ENCODE assay signal across 30 cellular contexts in genomic region chr11:130562549-130562948, GRCh38.
"Had no signal": no experiment of that assay in that cellular context is flagged by ENCODE, and none has a peak within 500 bp of the region (broad histone marks: within the 10 kb centered on the region; RNA-seq: fewer than 3 reads in every experiment).

No MANE protein-coding gene starts in this region.

- ATAC-seq: activated CD8-positive, alpha-beta T cell treated with anti-CD3 and anti-CD28 coated beads for 36 hours; activated T-cell treated with anti-CD3 and anti-CD28 coated beads, Interleukin-2, amount 50 U/mL, for 72 hours; activated T-helper 17 cell treated with anti-CD3 and anti-CD28 coated beads, Interleukin-2, amount 50 U/mL, for 72 hours had no signal

- H3K9ac ChIP-seq: KMS-11 had no signal

- H3K4me3 ChIP-seq: Peyer's patch had no signal

- H3K4me1 Mint-ChIP-seq: activated CD4-positive, alpha-beta T cell treated with anti-CD3 and anti-CD28 coated beads, Interleukin-2, amount 10 ng/mL, durations not matched to agents 24 days and 14 days; activated naive CD8-positive, alpha-beta T cell treated with anti-CD3 and anti-CD28 coated beads for 36 hours; activated T-helper 17 cell treated with anti-CD3 and anti-CD28 coated beads, Interleukin-2, amount 50 U/mL, for 72 hours had no signal

- H3K27ac ChIP-seq: KMS-11, Peyer's patch had no signal

- H3K4me1 ChIP-seq: Peyer's patch had no signal

- H3K36me3 ChIP-seq: brain microvascular endothelial cell, Peyer's patch had no signal

- H3K4me3 Mint-ChIP-seq: activated CD4-positive, alpha-beta T cell treated with anti-CD3 and anti-CD28 coated beads, Interleukin-2, amount 10 ng/mL, durations not matched to agents 24 days and 14 days; activated CD8-positive, alpha-beta T cell treated with anti-CD3 and anti-CD28 coated beads for 36 hours; activated naive CD8-positive, alpha-beta T cell treated with anti-CD3 and anti-CD28 coated beads for 36 hours; activated T-cell treated with anti-CD3 and anti-CD28 coated beads, Interleukin-2, amount 50 U/mL, for 72 hours; activated T-helper 17 cell treated with anti-CD3 and anti-CD28 coated beads, Interleukin-2, amount 50 U/mL, for 72 hours; T-helper 1 cell treated with Interleukin-12 subunit alpha and Interleukin-12 subunit beta and Interleukin-4 antibody, amounts not matched to agents 30 μg/mL and 1 μg/mL, for 36 hours; T-helper 2 cell treated with Interferon-gamma antibody and Interleukin-4, amounts not matched to agents 5 μg/mL and 100 μg/mL, for 36 hours had no signal

- H3K9me3 ChIP-seq: Peyer's patch had no signal

- H3K9me3 Mint-ChIP-seq: activated CD4-positive, alpha-beta T cell treated with anti-CD3 and anti-CD28 coated beads, Interleukin-2, amount 10 ng/mL, durations not matched to agents 24 days and 14 days; activated CD8-positive, alpha-beta T cell treated with anti-CD3 and anti-CD28 coated beads for 36 hours; activated T-helper 17 cell treated with anti-CD3 and anti-CD28 coated beads, Interleukin-2, amount 50 U/mL, for 72 hours; T-helper 2 cell treated with Interferon-gamma antibody and Interleukin-4, amounts not matched to agents 5 μg/mL and 100 μg/mL, for 36 hours had no signal

- DNase-seq: activated CD4-positive, alpha-beta T cell treated with anti-CD3 and anti-CD28 coated beads, Interleukin-2, amount 10 ng/mL, durations not matched to agents 24 days and 14 days; activated CD4-positive, alpha-beta T cell treated with anti-CD3 and anti-CD28 coated beads, Interleukin-2, amount 50 U/mL, for 4 hours; activated CD8-positive, alpha-beta T cell treated with anti-CD3 and anti-CD28 coated beads for 36 hours; activated effector memory CD4-positive, alpha-beta T cell treated with anti-CD3 and anti-CD28 coated beads, Interleukin-2, amount 50 U/mL, for 16 hours; activated naive CD4-positive, alpha-beta T cell; activated naive CD4-positive, alpha-beta T cell treated with anti-CD3 and anti-CD28 coated beads, Interleukin-2, amount 50 U/mL, for 16 hours; activated naive CD8-positive, alpha-beta T cell treated with anti-CD3 and anti-CD28 coated beads for 36 hours; activated T-cell treated with anti-CD3 and anti-CD28 coated beads, Interleukin-2, amount 50 U/mL, for 1 hour; activated T-cell treated with anti-CD3 and anti-CD28 coated beads, Interleukin-2, amount 50 U/mL, for 72 hours; amniotic stem cell; aorta; brain microvascular endothelial cell; central memory CD4-positive, alpha-beta T cell; MM.1S; MV-4-11; NCI-H1092; NCI-H146; NCI-H187; NCI-H2029 treated with DMSO at 0.1 percent for 48 hours; NCI-H2107; NCI-H2171; NCI-H510A; NCI-H526; NCI-H748 treated with DMSO at 0.1 percent for 48 hours; Peyer's patch; Right ventricle myocardium superior had no signal

- H3K4me2 ChIP-seq: KMS-11 had no signal

- H3K27me3 ChIP-seq: brain microvascular endothelial cell, Peyer's patch had no signal

- H3K27me3 Mint-ChIP-seq: activated CD4-positive, alpha-beta T cell treated with anti-CD3 and anti-CD28 coated beads, Interleukin-2, amount 10 ng/mL, durations not matched to agents 24 days and 14 days; activated CD8-positive, alpha-beta T cell treated with anti-CD3 and anti-CD28 coated beads for 36 hours had no signal

- H3K27ac Mint-ChIP-seq: activated CD4-positive, alpha-beta T cell treated with anti-CD3 and anti-CD28 coated beads, Interleukin-2, amount 10 ng/mL, durations not matched to agents 24 days and 14 days; activated CD8-positive, alpha-beta T cell treated with anti-CD3 and anti-CD28 coated beads for 36 hours; activated naive CD8-positive, alpha-beta T cell treated with anti-CD3 and anti-CD28 coated beads for 36 hours; activated T-cell treated with anti-CD3 and anti-CD28 coated beads, Interleukin-2, amount 50 U/mL, for 72 hours; activated T-helper 17 cell treated with anti-CD3 and anti-CD28 coated beads, Interleukin-2, amount 50 U/mL, for 72 hours; T-helper 1 cell treated with Interleukin-12 subunit alpha and Interleukin-12 subunit beta and Interleukin-4 antibody, amounts not matched to agents 30 μg/mL and 1 μg/mL, for 36 hours; T-helper 2 cell treated with Interferon-gamma antibody and Interleukin-4, amounts not matched to agents 5 μg/mL and 100 μg/mL, for 36 hours had no signal

- H3K36me3 Mint-ChIP-seq: activated naive CD8-positive, alpha-beta T cell treated with anti-CD3 and anti-CD28 coated beads for 36 hours had no signal
